Comparison of ENCODE assay signal across 8 cellular contexts in genomic region chr4:109803924-109804571, GRCh38. TPM values are rescaled to one million over a fixed set of nuclear protein-coding genes. Genes with fewer than 3 reads are reported as not detected.
DNase-seq lines count a peak whose midpoint lies in the region; ATAC-seq and TF ChIP-seq lines count a peak whose summit lies in the region.

No MANE protein-coding gene starts in this region.

- H3K27ac ChIP-seq in brain microvascular endothelial cell, result no peak overlapping the region

- peak; percentile 39 for TF ChIP-seq CTCF in HFF-Myc (IDR thresholded peaks at IDR 0.05; ENCODE audit: low read depth, low read length, missing control alignments)
- TF ChIP-seq CTCF in brain microvascular endothelial cell (IDR thresholded peaks at IDR 0.05; ENCODE audit: low read depth, low read length, missing control alignments), result peak; percentile 64
- TF ChIP-seq CTCF in omental fat pad (IDR thresholded peaks at IDR 0.05), result no peak

- no peaks in the 10 kb centered on the region for H3K27me3 ChIP-seq in brain microvascular endothelial cell (replicated peaks)

- DNase-seq in A172 (ENCODE audit: low spot score) (peak; percentile 46), ELR (ENCODE audit: low read depth) (peak; percentile 56), HFF-Myc (ENCODE audit: extremely low read depth, low read depth) (peak; percentile 31), NCI-H226 (peak; percentile 38), brain microvascular endothelial cell (peak; percentile 36), medulla oblongata (ENCODE audit: extremely low spot score) (peak; percentile 72), putamen (ENCODE audit: low spot score) (no peak), omental fat pad (ENCODE audit: low spot score) (no peak)

- H3K4me3 ChIP-seq in HFF-Myc (replicated peaks; ENCODE audit: low read depth, low read length) (no peak overlapping the region), brain microvascular endothelial cell (ENCODE audit: low read depth, low read length) (no peak overlapping the region)

- no peak for ATAC-seq in omental fat pad (ENCODE audit: low FRiP score)

- in situ Hi-C loops in brain microvascular endothelial cell (cut with HindIII; ENCODE audit: low pct_ligation_motif_present, low sequenced_read_pairs), result no loop called here

- no peaks in the 10 kb centered on the region for H3K36me3 ChIP-seq in brain microvascular endothelial cell (replicated peaks)

RNA-seq across cellular contexts. Expression of gene CFI, which starts 2.2 kb away (rescaled TPM):
- 1.1 TPM in 1 of 2 replicates, not detected in the other for total RNA-seq in A172 (2014; rRNA removed; shearing (Covaris generic))
- 100 to 1,000 TPM in 1 of 4 donors, 10 to 100 TPM in 3; 49.7 to 127 (median 55.1) TPM for total RNA-seq in omental fat pad

RNA-seq across cellular contexts. Expression of gene GAR1, which starts 11.5 kb away (rescaled TPM):
- 6.3 and 14.5 TPM in 2 replicates for total RNA-seq in A172 (2014; rRNA removed; shearing (Covaris generic))
- total RNA-seq in omental fat pad, result 10 to 100 TPM in 1 of 4 donors, 1 to 10 TPM in 3; 3.2 to 14.3 (median 7.4) TPM

RNA-seq across cellular contexts. Expression of gene RRH, which starts 23.7 kb away (rescaled TPM):
- total RNA-seq in A172 (2014; rRNA removed; shearing (Covaris generic)), result 0.52 TPM in 1 of 2 replicates, not detected in the other
- 1 to 10 TPM in 1 of 4 donors, under 1 TPM in 3; 0.28 to 1.1 (median 0.34) TPM for total RNA-seq in omental fat pad

RNA-seq across cellular contexts. Expression of gene LRIT3, which starts 43.9 kb away (rescaled TPM):
- total RNA-seq in A172 (2014; rRNA removed; shearing (Covaris generic)), result not detected in 2 replicates
- total RNA-seq in omental fat pad, result under 1 TPM; 0.19 to 0.37 (median 0.28) TPM

Comparison
In these comparisons a context has a peak if more than half of its experiments do, and no peak if none do; other contexts are left out.
1. DNase-seq: peak in A172 (single experiment), ELR (single experiment), HFF-Myc (single experiment), NCI-H226 (single experiment), brain microvascular endothelial cell (single experiment) and medulla oblongata (single experiment); none in putamen (single experiment) and omental fat pad (single experiment).
2. CTCF ChIP-seq: peak in HFF-Myc (single experiment) and brain microvascular endothelial cell (single experiment); none in omental fat pad (0 of 3).
3. RNA of gene CFI, which starts 2.2 kb away (total RNA-seq): 49.7 to 127 TPM in omental fat pad; 1.1 TPM in A172; every median in the first group is over 10 times any median in the second.